Comparison of ENCODE assay signal across 9 cellular contexts in genomic region chr11:71086687-71087258, GRCh38.
DNase-seq lines count a peak whose midpoint lies in the region; ATAC-seq, FAIRE-seq and TF ChIP-seq lines count a peak whose summit lies in the region.
"Had no signal": no experiment of that assay in that cellular context is flagged by ENCODE, and none has a peak within 500 bp of the region (broad histone marks: within the 10 kb centered on the region; RNA-seq: fewer than 3 reads in every experiment).

No MANE protein-coding gene starts in this region.

- DNase-seq in NCI-H2081 (lab: John Stamatoyannopoulos, UW), result peak; percentile 25 to 48
- no peak for DNase-seq in NCI-H2081 treated with DMSO at 0.1 percent for 48 hours (lab: John Stamatoyannopoulos, UW)
- DNase-seq in NCI-H146 treated with DMSO at 0.1 percent for 48 hours (lab: John Stamatoyannopoulos, UW; ENCODE audit: unreplicated experiment), result peak; percentile 77
- no peak for DNase-seq in astrocyte of the cerebellum (ENCODE audit: low read depth)
- DNase-seq in lung (ENCODE audit: low spot score), result no peak
- no peak for DNase-seq in GM19239 (ENCODE audit: insufficient read length, low spot score)

- no peaks in the 10 kb centered on the region for H3K4me1 ChIP-seq in lung (ENCODE audit: control insufficient read depth in 2 of 2, insufficient read depth in 2 of 2, low read length in 2 of 2)

- no peak overlapping the region for H3K4me3 ChIP-seq in astrocyte of the cerebellum (ENCODE audit: low read depth, low read length)
- no peak overlapping the region for H3K4me3 ChIP-seq in lung
- H3K4me3 ChIP-seq: BLaER1 had no signal

- in situ Hi-C loops in astrocyte of the cerebellum (cut with HindIII; ENCODE audit: low sequenced_read_pairs), result no loop called here

- ATAC-seq in lung (ENCODE audit: insufficient read depth, low FRiP score) (no peak), HG03097 (IDR thresholded peaks at IDR 0.05; ENCODE audit: low FRiP score, unreplicated experiment) (no peak), HG02610 (IDR thresholded peaks at IDR 0.05; ENCODE audit: unreplicated experiment) (no peak)

- no peak overlapping the region for H3K27ac ChIP-seq in lung (ENCODE audit: low read depth in 1 of 2, low read length in 1 of 2)
- H3K27ac ChIP-seq: BLaER1 had no signal

- H3K9me3 ChIP-seq in lung (ENCODE audit: control insufficient read depth in 2 of 2, insufficient read depth in 1 of 2, low read length in 1 of 2), result no peaks in the 10 kb centered on the region
- H3K9me3 ChIP-seq: BLaER1 had no signal

- FAIRE-seq in GM19239 (lab: Jason Lieb, UNC), result no peak

- TF ChIP-seq CTCF in astrocyte of the cerebellum (IDR thresholded peaks at IDR 0.05; ENCODE audit: low read depth, low read length, missing control alignments), result peak; percentile 76
- peak; percentile 9 for TF ChIP-seq CTCF in lung (IDR thresholded peaks at IDR 0.05; ENCODE audit: control extremely low read depth, extremely low read depth)

- WGBS in lung, 2 donors, result 65 to 70% methylated on average over 14 of the region's 14 CpGs

- H3K27me3 ChIP-seq in lung (ENCODE audit: control insufficient read depth, insufficient read depth), result no peaks in the 10 kb centered on the region
- H3K27me3 ChIP-seq: BLaER1 had no signal

- peaks cover 0 to 2% of the 10 kb centered on the region in 2 donors for H3K36me3 ChIP-seq in lung (ENCODE audit: control insufficient read depth in 2 of 2, insufficient read depth in 2 of 2, low read length in 2 of 2)
- H3K36me3 ChIP-seq: BLaER1 had no signal

Comparison
In these comparisons a context has a peak if more than half of its experiments do, and no peak if none do; other contexts are left out.
1. DNase-seq: peak in NCI-H2081 (2 of 2) and NCI-H146 treated with DMSO at 0.1 percent for 48 hours (single experiment); none in NCI-H2081 treated with DMSO at 0.1 percent for 48 hours (single experiment), astrocyte of the cerebellum (single experiment), lung (single experiment) and GM19239 (single experiment).